In genomic region chr15:64464271-64465005, GRCh38 we compare ENCODE assay signal across 10 cellular contexts. TPM values are rescaled to one million over a fixed set of nuclear protein-coding genes. Genes with fewer than 3 reads are reported as not detected.
A peak's percentile ranks its signal among the peaks of the same experiment; 100 is the strongest.
DNase-seq lines count a peak whose midpoint lies in the region; ATAC-seq and TF ChIP-seq lines count a peak whose summit lies in the region.
"Had no signal": no experiment of that assay in that cellular context is flagged by ENCODE, and none has a peak within 500 bp of the region (broad histone marks: within the 10 kb centered on the region; RNA-seq: fewer than 3 reads in every experiment).

No MANE protein-coding gene starts in this region.

- no peaks in the 10 kb centered on the region for H3K27me3 Mint-ChIP-seq in activated naive CD8-positive, alpha-beta T cell treated with anti-CD3 and anti-CD28 coated beads for 36 hours

- H3K27ac ChIP-seq in neural cell (ENCODE audit: low read length) = no peak overlapping the region

- DNase-seq in NCI-H526 (lab: John Stamatoyannopoulos, UW) (peak; percentile 11 to 52), NCI-H526 treated with DMSO at 0.1 percent for 48 hours (lab: John Stamatoyannopoulos, UW) (no peak), NCI-H1105 treated with DMSO at 0.1 percent for 48 hours (lab: John Stamatoyannopoulos, UW) (peak; percentile 99)
- DNase-seq in activated naive CD8-positive, alpha-beta T cell treated with anti-CD3 and anti-CD28 coated beads for 36 hours = no peak
- DNase-seq: ACHN; stimulated activated naive CD4-positive, alpha-beta T cell treated with Interleukin-2 at 50 U/mL for 16 hours had no signal

- H3K9me3 Mint-ChIP-seq in activated naive CD8-positive, alpha-beta T cell treated with anti-CD3 and anti-CD28 coated beads for 36 hours = no peaks in the 10 kb centered on the region

- no peak overlapping the region for H2AFZ ChIP-seq in neural cell (ENCODE audit: low read depth, low read length)

- no peaks in the 10 kb centered on the region for H3K9me3 ChIP-seq in neural cell (ENCODE audit: low read length)

- no peak for TF ChIP-seq EP300 in neural cell (conservative IDR thresholded peaks at IDR 0.05; ENCODE audit: poor library complexity, severe bottlenecking)

- H3K4me2 ChIP-seq in neural cell (ENCODE audit: low read length) = peak overlapping the region; percentile 37

- peaks cover 2% of the 10 kb centered on the region for H3F3A ChIP-seq in neural cell (ENCODE audit: insufficient read depth, low read length, poor library complexity, severe bottlenecking)

- no peak for ATAC-seq in HG02678 (IDR thresholded peaks at IDR 0.05; ENCODE audit: unreplicated experiment)
- ATAC-seq in GM21390 (IDR thresholded peaks at IDR 0.05; ENCODE audit: unreplicated experiment) = no peak
- no peak for ATAC-seq in esophagus mucosa

- H3K27me3 ChIP-seq in neural cell (ENCODE audit: insufficient read depth, low read depth, low read length) = no peaks in the 10 kb centered on the region

- H3K79me2 ChIP-seq in neural cell (replicated peaks; ENCODE audit: insufficient read depth, low read length) = peaks cover 78% of the 10 kb centered on the region

- H3K36me3 ChIP-seq in neural cell (ENCODE audit: insufficient read depth, low read length) = no peaks in the 10 kb centered on the region

- TF ChIP-seq RAD21 in neural cell (conservative IDR thresholded peaks at IDR 0.05) = no peak

- no peaks in the 10 kb centered on the region for H3K9me2 ChIP-seq in neural cell (ENCODE audit: insufficient read depth, low read length)

- H3K4me3 Mint-ChIP-seq in activated naive CD8-positive, alpha-beta T cell treated with anti-CD3 and anti-CD28 coated beads for 36 hours = peak overlapping the region; percentile 5

- peaks cover 48% of the 10 kb centered on the region for H3K36me3 Mint-ChIP-seq in activated naive CD8-positive, alpha-beta T cell treated with anti-CD3 and anti-CD28 coated beads for 36 hours

- H3K27ac Mint-ChIP-seq in activated naive CD8-positive, alpha-beta T cell treated with anti-CD3 and anti-CD28 coated beads for 36 hours = peak overlapping the region; percentile 25

- H3K4me3 ChIP-seq in neural cell (ENCODE audit: low read length) = peak overlapping the region; percentile 68

- H3K4me1 Mint-ChIP-seq in activated naive CD8-positive, alpha-beta T cell treated with anti-CD3 and anti-CD28 coated beads for 36 hours = peaks cover 68% of the 10 kb centered on the region

- no peak for TF ChIP-seq CTCF in neural cell (IDR thresholded peaks at IDR 0.05; ENCODE audit: poor library complexity, severe bottlenecking)

- H3K9ac ChIP-seq in neural cell (ENCODE audit: low read length) = no peak overlapping the region

- H4K20me1 ChIP-seq in neural cell (ENCODE audit: insufficient read depth) = peaks cover 5% of the 10 kb centered on the region

TF ChIP-seq in neural cell, 6 proteins besides CTCF, POLR2A, EP300 and RAD21:
- TF ChIP-seq, protein P1, sequence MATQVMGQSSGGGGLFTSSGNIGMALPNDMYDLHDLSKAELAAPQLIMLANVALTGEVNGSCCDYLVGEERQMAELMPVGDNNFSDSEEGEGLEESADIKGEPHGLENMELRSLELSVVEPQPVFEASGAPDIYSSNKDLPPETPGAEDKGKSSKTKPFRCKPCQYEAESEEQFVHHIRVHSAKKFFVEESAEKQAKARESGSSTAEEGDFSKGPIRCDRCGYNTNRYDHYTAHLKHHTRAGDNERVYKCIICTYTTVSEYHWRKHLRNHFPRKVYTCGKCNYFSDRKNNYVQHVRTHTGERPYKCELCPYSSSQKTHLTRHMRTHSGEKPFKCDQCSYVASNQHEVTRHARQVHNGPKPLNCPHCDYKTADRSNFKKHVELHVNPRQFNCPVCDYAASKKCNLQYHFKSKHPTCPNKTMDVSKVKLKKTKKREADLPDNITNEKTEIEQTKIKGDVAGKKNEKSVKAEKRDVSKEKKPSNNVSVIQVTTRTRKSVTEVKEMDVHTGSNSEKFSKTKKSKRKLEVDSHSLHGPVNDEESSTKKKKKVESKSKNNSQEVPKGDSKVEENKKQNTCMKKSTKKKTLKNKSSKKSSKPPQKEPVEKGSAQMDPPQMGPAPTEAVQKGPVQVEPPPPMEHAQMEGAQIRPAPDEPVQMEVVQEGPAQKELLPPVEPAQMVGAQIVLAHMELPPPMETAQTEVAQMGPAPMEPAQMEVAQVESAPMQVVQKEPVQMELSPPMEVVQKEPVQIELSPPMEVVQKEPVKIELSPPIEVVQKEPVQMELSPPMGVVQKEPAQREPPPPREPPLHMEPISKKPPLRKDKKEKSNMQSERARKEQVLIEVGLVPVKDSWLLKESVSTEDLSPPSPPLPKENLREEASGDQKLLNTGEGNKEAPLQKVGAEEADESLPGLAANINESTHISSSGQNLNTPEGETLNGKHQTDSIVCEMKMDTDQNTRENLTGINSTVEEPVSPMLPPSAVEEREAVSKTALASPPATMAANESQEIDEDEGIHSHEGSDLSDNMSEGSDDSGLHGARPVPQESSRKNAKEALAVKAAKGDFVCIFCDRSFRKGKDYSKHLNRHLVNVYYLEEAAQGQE (IDR thresholded peaks at IDR 0.05; ENCODE audit: borderline replicate concordance) = no peak
- TF ChIP-seq SMC3 (conservative IDR thresholded peaks at IDR 0.05; ENCODE audit: poor library complexity) (no peak), MXI1 (conservative IDR thresholded peaks at IDR 0.05; ENCODE audit: poor library complexity, severe bottlenecking) (no peak), EZH2 (IDR thresholded peaks at IDR 0.05; ENCODE audit: borderline replicate concordance, insufficient read depth, low read length, poor library complexity, severe bottlenecking) (no peak), POLR2AphosphoS5 (IDR thresholded peaks at IDR 0.05) (no peak), TAF1 (IDR thresholded peaks at IDR 0.05; ENCODE audit: low read depth) (no peak)

RNA-seq across cellular contexts. Expression of gene ZNF609, which starts 4.1 kb away (rescaled TPM):
- total RNA-seq in activated naive CD8-positive, alpha-beta T cell treated with anti-CD3 and anti-CD28 coated beads for 36 hours = 10 to 100 TPM; 32.4 to 35.3 TPM
- 11.8 and 14.6 TPM in 2 replicates for polyA plus RNA-seq in neural cell
- polyA minus RNA-seq in neural cell = 67.0 and 72.8 TPM in 2 replicates
- total RNA-seq in esophagus mucosa = 17.9 TPM

Comparison
In these comparisons a context has a peak if more than half of its experiments do, and no peak if none do; other contexts are left out.
1. DNase-seq: peak in NCI-H526 (2 of 2) and NCI-H1105 treated with DMSO at 0.1 percent for 48 hours (single experiment); none in NCI-H526 treated with DMSO at 0.1 percent for 48 hours (single experiment) and activated naive CD8-positive, alpha-beta T cell treated with anti-CD3 and anti-CD28 coated beads for 36 hours (single experiment).